Comparison of ENCODE assay signal across 8 cellular contexts in genomic region chr6:89352329-89353117, GRCh38. TPM values are rescaled to one million over a fixed set of nuclear protein-coding genes. Genes with fewer than 3 reads are reported as not detected.
DNase-seq lines count a peak whose midpoint lies in the region; ATAC-seq and TF ChIP-seq lines count a peak whose summit lies in the region.

A gene with protein sequence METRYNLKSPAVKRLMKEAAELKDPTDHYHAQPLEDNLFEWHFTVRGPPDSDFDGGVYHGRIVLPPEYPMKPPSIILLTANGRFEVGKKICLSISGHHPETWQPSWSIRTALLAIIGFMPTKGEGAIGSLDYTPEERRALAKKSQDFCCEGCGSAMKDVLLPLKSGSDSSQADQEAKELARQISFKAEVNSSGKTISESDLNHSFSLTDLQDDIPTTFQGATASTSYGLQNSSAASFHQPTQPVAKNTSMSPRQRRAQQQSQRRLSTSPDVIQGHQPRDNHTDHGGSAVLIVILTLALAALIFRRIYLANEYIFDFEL (minus strand): TSS chr6:89352722. CDS start chr6:89352569, 153 bp downstream.

- H3K36me3 ChIP-seq in ectodermal cell (ENCODE audit: control insufficient read depth, insufficient read depth, low read length) = no peaks in the 10 kb centered on the region
- no peaks in the 10 kb centered on the region for H3K36me3 ChIP-seq in lung (ENCODE audit: control insufficient read depth in 2 of 2, insufficient read depth in 2 of 2, low read length in 2 of 2)

- H3K27me3 ChIP-seq in ectodermal cell (ENCODE audit: control insufficient read depth, insufficient read depth, low read length, poor library complexity, severe bottlenecking) (no peaks in the 10 kb centered on the region), lung (ENCODE audit: control insufficient read depth, insufficient read depth) (no peaks in the 10 kb centered on the region)

- peaks cover 24% of the 10 kb centered on the region for H3K4me1 ChIP-seq in ectodermal cell (ENCODE audit: control insufficient read depth, insufficient read depth, low read length)
- peaks cover 10 to 24% of the 10 kb centered on the region in 2 donors for H3K4me1 ChIP-seq in lung (ENCODE audit: control insufficient read depth in 2 of 2, insufficient read depth in 2 of 2, low read length in 2 of 2)

- DNase-seq in ACHN (peak; percentile 89), NCI-H510A treated with DMSO at 0.1 percent for 48 hours (lab: John Stamatoyannopoulos, UW) (peak; percentile 60), lung (ENCODE audit: low spot score) (peak; percentile 96)
- peak; percentile 28 to 59 for DNase-seq in activated CD8-positive, alpha-beta memory T cell treated with anti-CD3 and anti-CD28 coated beads for 1 hour (ENCODE audit: extremely low read depth in 1 of 2, low read depth in 1 of 2)
- DNase-seq in stimulated activated CD4-positive, alpha-beta T cell treated with anti-CD3 and anti-CD28 coated beads, TNF-alpha, amount 100 ng/mL, for 24 hours (ENCODE audit: low read depth in 3 of 3) = peak; percentile 46 to 72 (median 53)

- no peak for TF ChIP-seq CTCF in lung (IDR thresholded peaks at IDR 0.05; ENCODE audit: control extremely low read depth, extremely low read depth)

- in situ Hi-C loops in ACHN (cut with HindIII; ENCODE audit: low pct_ligation_motif_present, low pct_unique_long_range_greater_than_20kb, low sequenced_read_pairs) = no loop called here

- H3K9me3 ChIP-seq in ectodermal cell (ENCODE audit: control insufficient read depth, low read length) (no peaks in the 10 kb centered on the region), lung (ENCODE audit: control insufficient read depth in 2 of 2, insufficient read depth in 1 of 2, low read length in 1 of 2) (no peaks in the 10 kb centered on the region)

- H3K4me3 ChIP-seq in ectodermal cell (ENCODE audit: insufficient read depth, low read depth, low read length) = peak within 1 kb of the TSS; percentile 70
- peak within 1 kb of the TSS; percentile 91 for H3K4me3 ChIP-seq in lung

- H3K27ac ChIP-seq in ectodermal cell (ENCODE audit: insufficient read depth, low read depth, low read length, poor library complexity, severe bottlenecking) (peak within 1 kb of the TSS; percentile 84), lung (ENCODE audit: low read depth in 1 of 2, low read length in 1 of 2) (peak within 1 kb of the TSS; percentile 100)

- ATAC-seq in GM18511 (IDR thresholded peaks at IDR 0.05; ENCODE audit: unreplicated experiment) (peak; percentile 49), HG03066 (IDR thresholded peaks at IDR 0.05; ENCODE audit: low read depth, unreplicated experiment) (peak; percentile 29), lung (ENCODE audit: insufficient read depth, low FRiP score) (peak; percentile 97)

- 0% methylated on average over 98 of the region's 98 CpGs for WGBS in ectodermal cell, 2 experiments
- 0% methylated on average over 74 to 98 of the region's 98 CpGs for WGBS in lung, 2 donors

RNA-seq across cellular contexts. Expression of the gene that starts here (rescaled TPM):
- polyA plus RNA-seq in ectodermal cell (2013, experiment 1 of 4) = 33.1 TPM
- polyA plus RNA-seq in ectodermal cell (2013, experiment 2 of 4) = 38.3 TPM
- 32.5 TPM for polyA plus RNA-seq in ectodermal cell (2013, experiment 3 of 4)
- 36.2 TPM for polyA plus RNA-seq in ectodermal cell (2013, experiment 4 of 4)
- total RNA-seq in lung = 10 to 100 TPM; 40.5 to 42.5 TPM
- polyA plus RNA-seq in lung = 10 to 100 TPM; 24.3 to 51.0 TPM

Comparison
In these comparisons a context has a peak if more than half of its experiments do, and no peak if none do; other contexts are left out.
1. Peak in every context shown above with its lines: DNase-seq, ATAC-seq, H3K4me3 ChIP-seq and H3K27ac ChIP-seq.
2. DNase-seq: peak in every context shown above with its lines; median percentile 96 in lung; 89 in ACHN; 60 in NCI-H510A treated with DMSO at 0.1 percent for 48 hours; 53 in stimulated activated CD4-positive, alpha-beta T cell treated with anti-CD3 and anti-CD28 coated beads, TNF-alpha, amount 100 ng/mL, for 24 hours; 44 in activated CD8-positive, alpha-beta memory T cell treated with anti-CD3 and anti-CD28 coated beads for 1 hour.
3. ATAC-seq: peak in every context shown above with its lines; median percentile 97 in lung; 49 in GM18511; 29 in HG03066.